Comparison of ENCODE assay signal across 8 cellular contexts in genomic region chr13:108915634-108916497, GRCh38.
DNase-seq lines count a peak whose midpoint lies in the region; ATAC-seq and TF ChIP-seq lines count a peak whose summit lies in the region.

No MANE protein-coding gene starts in this region.

- TF ChIP-seq CTCF in choroid plexus epithelial cell (conservative IDR thresholded peaks at IDR 0.05; ENCODE audit: low read depth, low read length): no peak
- no peak for TF ChIP-seq CTCF in right lobe of liver (IDR thresholded peaks at IDR 0.05)

- ATAC-seq in GM21825 (IDR thresholded peaks at IDR 0.05; ENCODE audit: unreplicated experiment) (peak; percentile 94), right lobe of liver (peak; percentile 80 to 95 (median 88))
- peak; percentile 92 to 95 for ATAC-seq in activated CD4-positive, CD25-positive, alpha-beta regulatory T cell treated with anti-CD3 and anti-CD28 coated beads, Interleukin-2, amount 50 U/mL, for 24 hours

- H3K27ac ChIP-seq in right lobe of liver: peak overlapping the region; percentile 88 to 98 (median 96)

- H3K4me3 ChIP-seq in choroid plexus epithelial cell (ENCODE audit: low read depth, low read length) (no peak overlapping the region), right lobe of liver (peak overlapping the region; percentile 2 to 39 (median 35))

- 9% methylated on average over 9 of the region's 9 CpGs for WGBS in right lobe of liver (ENCODE audit: insufficient coverage, low coverage, low lambda C conversion rate, missing lambda C conversion rate)

- intact Hi-C loops in right lobe of liver (cut with DNase I): no loop called here

- no peaks in the 10 kb centered on the region for H3K9me3 ChIP-seq in right lobe of liver

- peak; percentile 93 for TF ChIP-seq POLR2A in right lobe of liver (IDR thresholded peaks at IDR 0.05)

- H3K27me3 ChIP-seq in right lobe of liver: no peaks in the 10 kb centered on the region

- peaks cover 0 to 46% (median 12%) of the 10 kb centered on the region in 4 donors for H3K4me1 ChIP-seq in right lobe of liver

- DNase-seq in GM03348 (ENCODE audit: low spot score) (peak; percentile 43), LoVo (ENCODE audit: low spot score) (peak; percentile 89), choroid plexus epithelial cell (ENCODE audit: low read depth) (peak; percentile 100), right lobe of liver (peak; percentile 92 to 95 (median 92)), NCI-H1105 treated with DMSO at 0.1 percent for 48 hours (lab: John Stamatoyannopoulos, UW) (no peak)
- DNase-seq in stimulated activated CD4-positive, alpha-beta T cell treated with anti-CD3 and anti-CD28 coated beads, TNF-alpha, amount 100 ng/mL, for 1 hour (ENCODE audit: low read depth in 3 of 3, low spot score in 1 of 3): peak; percentile 50 to 55 (median 55)

- no peaks in the 10 kb centered on the region for H3K36me3 ChIP-seq in right lobe of liver
